1 cellular context compared by ENCODE assay signal in the genomic region with DNA sequence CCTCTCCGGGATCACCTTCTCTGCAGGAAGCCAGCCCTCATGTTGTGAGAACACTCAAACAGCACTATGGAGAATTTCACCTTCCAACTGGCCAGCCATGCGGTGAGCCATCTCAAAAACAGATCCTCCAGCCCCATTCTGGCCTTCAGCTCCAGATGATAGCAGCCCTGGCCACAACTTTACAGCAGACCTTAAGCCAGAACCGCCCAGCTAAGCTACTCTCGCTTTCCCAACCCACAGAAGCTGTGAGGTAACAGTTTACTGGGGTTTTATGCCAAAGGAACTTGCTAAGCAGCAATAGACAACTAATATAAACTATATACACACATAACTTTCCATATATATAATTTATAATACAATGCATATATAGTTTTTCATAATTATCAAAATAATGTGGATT.
TF ChIP-seq lines count a peak whose summit lies in the region.

No MANE protein-coding gene starts in this region.

TF ChIP-seq in GM23338, 12 proteins besides CTCF, POLR2A, EP300 and RAD21 (continued from another document):
- TF ChIP-seq, protein P1, sequence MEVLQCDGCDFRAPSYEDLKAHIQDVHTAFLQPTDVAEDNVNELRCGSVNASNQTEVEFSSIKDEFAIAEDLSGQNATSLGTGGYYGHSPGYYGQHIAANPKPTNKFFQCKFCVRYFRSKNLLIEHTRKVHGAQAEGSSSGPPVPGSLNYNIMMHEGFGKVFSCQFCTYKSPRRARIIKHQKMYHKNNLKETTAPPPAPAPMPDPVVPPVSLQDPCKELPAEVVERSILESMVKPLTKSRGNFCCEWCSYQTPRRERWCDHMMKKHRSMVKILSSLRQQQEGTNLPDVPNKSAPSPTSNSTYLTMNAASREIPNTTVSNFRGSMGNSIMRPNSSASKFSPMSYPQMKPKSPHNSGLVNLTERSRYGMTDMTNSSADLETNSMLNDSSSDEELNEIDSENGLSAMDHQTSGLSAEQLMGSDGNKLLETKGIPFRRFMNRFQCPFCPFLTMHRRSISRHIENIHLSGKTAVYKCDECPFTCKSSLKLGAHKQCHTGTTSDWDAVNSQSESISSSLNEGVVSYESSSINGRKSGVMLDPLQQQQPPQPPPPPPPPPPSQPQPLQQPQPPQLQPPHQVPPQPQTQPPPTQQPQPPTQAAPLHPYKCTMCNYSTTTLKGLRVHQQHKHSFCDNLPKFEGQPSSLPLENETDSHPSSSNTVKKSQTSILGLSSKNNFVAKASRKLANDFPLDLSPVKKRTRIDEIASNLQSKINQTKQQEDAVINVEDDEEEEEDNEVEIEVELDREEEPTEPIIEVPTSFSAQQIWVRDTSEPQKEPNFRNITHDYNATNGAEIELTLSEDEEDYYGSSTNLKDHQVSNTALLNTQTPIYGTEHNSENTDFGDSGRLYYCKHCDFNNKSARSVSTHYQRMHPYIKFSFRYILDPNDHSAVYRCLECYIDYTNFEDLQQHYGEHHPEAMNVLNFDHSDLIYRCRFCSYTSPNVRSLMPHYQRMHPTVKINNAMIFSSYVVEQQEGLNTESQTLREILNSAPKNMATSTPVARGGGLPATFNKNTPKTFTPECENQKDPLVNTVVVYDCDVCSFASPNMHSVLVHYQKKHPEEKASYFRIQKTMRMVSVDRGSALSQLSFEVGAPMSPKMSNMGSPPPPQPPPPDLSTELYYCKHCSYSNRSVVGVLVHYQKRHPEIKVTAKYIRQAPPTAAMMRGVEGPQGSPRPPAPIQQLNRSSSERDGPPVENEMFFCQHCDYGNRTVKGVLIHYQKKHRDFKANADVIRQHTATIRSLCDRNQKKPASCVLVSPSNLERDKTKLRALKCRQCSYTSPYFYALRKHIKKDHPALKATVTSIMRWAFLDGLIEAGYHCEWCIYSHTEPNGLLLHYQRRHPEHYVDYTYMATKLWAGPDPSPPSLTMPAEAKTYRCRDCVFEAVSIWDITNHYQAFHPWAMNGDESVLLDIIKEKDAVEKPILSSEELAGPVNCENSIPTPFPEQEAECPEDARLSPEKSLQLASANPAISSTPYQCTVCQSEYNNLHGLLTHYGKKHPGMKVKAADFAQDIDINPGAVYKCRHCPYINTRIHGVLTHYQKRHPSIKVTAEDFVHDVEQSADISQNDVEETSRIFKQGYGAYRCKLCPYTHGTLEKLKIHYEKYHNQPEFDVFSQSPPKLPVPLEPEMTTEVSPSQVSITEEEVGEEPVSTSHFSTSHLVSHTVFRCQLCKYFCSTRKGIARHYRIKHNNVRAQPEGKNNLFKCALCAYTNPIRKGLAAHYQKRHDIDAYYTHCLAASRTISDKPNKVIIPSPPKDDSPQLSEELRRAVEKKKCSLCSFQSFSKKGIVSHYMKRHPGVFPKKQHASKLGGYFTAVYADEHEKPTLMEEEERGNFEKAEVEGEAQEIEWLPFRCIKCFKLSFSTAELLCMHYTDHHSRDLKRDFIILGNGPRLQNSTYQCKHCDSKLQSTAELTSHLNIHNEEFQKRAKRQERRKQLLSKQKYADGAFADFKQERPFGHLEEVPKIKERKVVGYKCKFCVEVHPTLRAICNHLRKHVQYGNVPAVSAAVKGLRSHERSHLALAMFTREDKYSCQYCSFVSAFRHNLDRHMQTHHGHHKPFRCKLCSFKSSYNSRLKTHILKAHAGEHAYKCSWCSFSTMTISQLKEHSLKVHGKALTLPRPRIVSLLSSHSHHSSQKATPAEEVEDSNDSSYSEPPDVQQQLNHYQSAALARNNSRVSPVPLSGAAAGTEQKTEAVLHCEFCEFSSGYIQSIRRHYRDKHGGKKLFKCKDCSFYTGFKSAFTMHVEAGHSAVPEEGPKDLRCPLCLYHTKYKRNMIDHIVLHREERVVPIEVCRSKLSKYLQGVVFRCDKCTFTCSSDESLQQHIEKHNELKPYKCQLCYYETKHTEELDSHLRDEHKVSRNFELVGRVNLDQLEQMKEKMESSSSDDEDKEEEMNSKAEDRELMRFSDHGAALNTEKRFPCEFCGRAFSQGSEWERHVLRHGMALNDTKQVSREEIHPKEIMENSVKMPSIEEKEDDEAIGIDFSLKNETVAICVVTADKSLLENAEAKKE (CRISPR knock-in tag; IDR thresholded peaks at IDR 0.05), result no peak
- no peak for TF ChIP-seq ZNF331 (CRISPR knock-in tag; IDR thresholded peaks at IDR 0.05; ENCODE audit: low read depth)
- no peak for TF ChIP-seq JUNB (IDR thresholded peaks at IDR 0.05; ENCODE audit: unreplicated experiment)
- no peak for TF ChIP-seq STAT1 (IDR thresholded peaks at IDR 0.05; ENCODE audit: unreplicated experiment)
- TF ChIP-seq, protein P2, sequence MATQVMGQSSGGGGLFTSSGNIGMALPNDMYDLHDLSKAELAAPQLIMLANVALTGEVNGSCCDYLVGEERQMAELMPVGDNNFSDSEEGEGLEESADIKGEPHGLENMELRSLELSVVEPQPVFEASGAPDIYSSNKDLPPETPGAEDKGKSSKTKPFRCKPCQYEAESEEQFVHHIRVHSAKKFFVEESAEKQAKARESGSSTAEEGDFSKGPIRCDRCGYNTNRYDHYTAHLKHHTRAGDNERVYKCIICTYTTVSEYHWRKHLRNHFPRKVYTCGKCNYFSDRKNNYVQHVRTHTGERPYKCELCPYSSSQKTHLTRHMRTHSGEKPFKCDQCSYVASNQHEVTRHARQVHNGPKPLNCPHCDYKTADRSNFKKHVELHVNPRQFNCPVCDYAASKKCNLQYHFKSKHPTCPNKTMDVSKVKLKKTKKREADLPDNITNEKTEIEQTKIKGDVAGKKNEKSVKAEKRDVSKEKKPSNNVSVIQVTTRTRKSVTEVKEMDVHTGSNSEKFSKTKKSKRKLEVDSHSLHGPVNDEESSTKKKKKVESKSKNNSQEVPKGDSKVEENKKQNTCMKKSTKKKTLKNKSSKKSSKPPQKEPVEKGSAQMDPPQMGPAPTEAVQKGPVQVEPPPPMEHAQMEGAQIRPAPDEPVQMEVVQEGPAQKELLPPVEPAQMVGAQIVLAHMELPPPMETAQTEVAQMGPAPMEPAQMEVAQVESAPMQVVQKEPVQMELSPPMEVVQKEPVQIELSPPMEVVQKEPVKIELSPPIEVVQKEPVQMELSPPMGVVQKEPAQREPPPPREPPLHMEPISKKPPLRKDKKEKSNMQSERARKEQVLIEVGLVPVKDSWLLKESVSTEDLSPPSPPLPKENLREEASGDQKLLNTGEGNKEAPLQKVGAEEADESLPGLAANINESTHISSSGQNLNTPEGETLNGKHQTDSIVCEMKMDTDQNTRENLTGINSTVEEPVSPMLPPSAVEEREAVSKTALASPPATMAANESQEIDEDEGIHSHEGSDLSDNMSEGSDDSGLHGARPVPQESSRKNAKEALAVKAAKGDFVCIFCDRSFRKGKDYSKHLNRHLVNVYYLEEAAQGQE (IDR thresholded peaks at IDR 0.05; ENCODE audit: unreplicated experiment), result no peak
- no peak for TF ChIP-seq POLR2AphosphoS5 (IDR thresholded peaks at IDR 0.05; ENCODE audit: low read depth)
